8 cellular contexts compared by ENCODE assay signal in the genomic region with DNA sequence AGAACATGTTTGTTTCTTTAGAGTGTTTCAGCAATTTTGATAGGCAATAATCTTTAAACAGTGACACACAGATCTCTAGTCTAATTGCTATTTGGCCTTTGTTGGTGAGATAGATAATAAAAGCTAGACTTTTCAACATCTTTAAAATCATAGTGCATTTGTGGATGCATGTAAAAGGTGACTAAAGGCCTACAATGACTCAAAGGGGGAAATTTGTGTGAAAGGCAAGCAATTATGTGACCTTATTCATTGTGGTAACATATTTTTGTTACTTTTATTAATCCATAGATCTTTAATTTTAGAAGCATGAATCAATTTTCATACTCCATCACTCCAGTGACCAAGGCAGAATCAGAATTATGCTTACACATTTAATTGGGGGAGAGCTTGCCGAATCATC.
"Had no signal": no experiment of that assay in that cellular context is flagged by ENCODE, and none has a peak within 500 bp of the region (broad histone marks: within the 10 kb centered on the region; RNA-seq: fewer than 3 reads in every experiment).

No MANE protein-coding gene starts in this region.

- FAIRE-seq: H1, HTR-8/SVneo, K562 had no signal

- H3K36me3 ChIP-seq: HAP-1 had no signal

- ATAC-seq: GM23338, K562 had no signal

- H3K4me2 ChIP-seq: GM23338 had no signal

- H3K4me3 ChIP-seq: GM23338, HAP-1, K562 had no signal

- DNase-seq: H7, IMR-90, KG1 had no signal

- H3K9me3 ChIP-seq: HAP-1 had no signal

- H2AFZ ChIP-seq: GM23338 had no signal

- H3K4me1 ChIP-seq: HAP-1 had no signal
